10 cellular contexts compared by ENCODE assay signal in the genomic region with DNA sequence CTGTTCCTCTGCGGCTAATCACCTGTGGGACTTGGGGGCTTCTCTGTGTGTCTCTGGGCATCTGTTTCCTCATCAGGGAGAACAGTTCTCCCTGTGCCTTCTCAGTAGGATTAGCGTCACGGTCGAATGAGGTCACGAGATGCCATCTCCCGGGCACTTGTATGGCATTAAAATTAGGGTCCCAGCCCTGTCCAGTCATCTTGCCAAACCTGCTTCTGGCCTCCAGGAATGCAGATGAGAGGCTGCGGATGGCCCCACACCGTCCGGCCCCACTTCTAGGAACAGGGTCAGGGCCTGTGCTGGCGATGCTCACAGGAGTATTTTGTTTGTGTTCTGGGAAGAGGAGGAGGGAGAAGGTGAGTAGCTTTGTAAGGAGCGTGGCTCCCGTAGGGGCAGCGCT. TPM values are rescaled to one million over a fixed set of nuclear protein-coding genes. Genes with fewer than 3 reads are reported as not detected.
DNase-seq lines count a peak whose midpoint lies in the region; ATAC-seq and TF ChIP-seq lines count a peak whose summit lies in the region.
"Had no signal": no experiment of that assay in that cellular context is flagged by ENCODE, and none has a peak within 500 bp of the region (broad histone marks: within the 10 kb centered on the region; RNA-seq: fewer than 3 reads in every experiment).

No MANE protein-coding gene starts in this region.

- TF ChIP-seq EP300 in transverse colon (IDR thresholded peaks at IDR 0.05; ENCODE audit: low read depth), result peak; percentile 50

- WGBS in transverse colon (ENCODE audit: low coverage in 1 of 2), 2 donors, result 88 to 90% methylated on average over 5 to 12 of the region's 13 CpGs

- H3K9me3 ChIP-seq in mucosa of descending colon (no peaks in the 10 kb centered on the region), transverse colon (no peaks in the 10 kb centered on the region)

- peak overlapping the region; percentile 73 to 88 (median 83) for H3K27ac ChIP-seq in transverse colon
- H3K27ac ChIP-seq: SK-N-MC had no signal

- no peak for TF ChIP-seq CTCF in brain (conservative IDR thresholded peaks at IDR 0.05)
- no peak for TF ChIP-seq CTCF in mucosa of descending colon (IDR thresholded peaks at IDR 0.05)
- TF ChIP-seq CTCF in transverse colon (IDR thresholded peaks at IDR 0.05), result no peak

- H3K27ac Mint-ChIP-seq in brain, result peak overlapping the region; percentile 51 to 91 (median 63)

- H3K27me3 ChIP-seq in transverse colon, result no peaks in the 10 kb centered on the region

- H3K4me1 ChIP-seq in mucosa of descending colon (ENCODE audit: low read depth) (peaks cover 12% of the 10 kb centered on the region), transverse colon (peaks cover 17 to 27% (median 22%) of the 10 kb centered on the region in 4 donors)

- peak; percentile 43 for DNase-seq in activated effector memory CD4-positive, alpha-beta T cell treated with anti-CD3 and anti-CD28 coated beads, Interleukin-2, amount 50 U/mL, for 16 hours
- no peak for DNase-seq in activated effector memory CD4-positive, alpha-beta T cell treated with Interleukin-2 at 50 U/mL for 16 hours
- DNase-seq in mucosa of descending colon (peak in 2 of 3 donors; percentile 21 to 43), transverse colon (no peak), putamen (ENCODE audit: low spot score) (no peak), OCI-M2 (lab: John Stamatoyannopoulos, UW; ENCODE audit: unreplicated experiment) (no peak)
- DNase-seq in activated CD8-positive, alpha-beta memory T cell treated with anti-CD3 and anti-CD28 coated beads for 24 hours, result no peak

- ATAC-seq in mucosa of descending colon, result no peak

- intact Hi-C loops in mucosa of descending colon (cut with DNase I, micrococcal nuclease) (no loop called here), transverse colon (cut with DNase I; ENCODE audit: low total_unique reads) (loop anchor here (2.0 to 5.0 kb wide), 2 partner anchors 38 to 156 kb away; no protein-coding TSS in a partner anchor)

- in situ Hi-C loops in transverse colon (cut with MboI; ENCODE audit: low pct_ligation_motif_present in 1 of 4, low pct_unique_long_range_greater_than_20kb in 1 of 4, low sequenced_read_pairs in 3 of 4), result loop anchor here in 2 of 4 donors (25.0 kb wide), 1 partner anchor 168 kb away; no protein-coding TSS in a partner anchor

- H3K4me3 Mint-ChIP-seq in brain, result no peak overlapping the region

- H3K4me3 ChIP-seq in mucosa of descending colon (no peak overlapping the region), transverse colon (no peak overlapping the region)
- H3K4me3 ChIP-seq: SK-N-MC had no signal

- peaks cover 40% of the 10 kb centered on the region for H3K4me1 Mint-ChIP-seq in brain

- no peaks in the 10 kb centered on the region for H3K36me3 Mint-ChIP-seq in brain

- H3K27me3 Mint-ChIP-seq in brain, result peaks cover 11% of the 10 kb centered on the region

- peaks cover 0 to 3% (median 0%) of the 10 kb centered on the region in 5 experiments for H3K9me3 Mint-ChIP-seq in brain

- no peaks in the 10 kb centered on the region for H3K36me3 ChIP-seq in mucosa of descending colon (ENCODE audit: low read depth)
- H3K36me3 ChIP-seq in transverse colon, result no peaks in the 10 kb centered on the region

- no peak for TF ChIP-seq POLR2A in transverse colon (IDR thresholded peaks at IDR 0.05)

RNA-seq across cellular contexts. Expression of a gene that starts 58.5 kb away (rescaled TPM):
- not detected for polyA plus RNA-seq in brain (ENCODE audit: insufficient read depth, low read depth, low replicate concordance)
- total RNA-seq in mucosa of descending colon (not detected), transverse colon (not detected)
- total RNA-seq: HepG2 had no signal
- polyA plus RNA-seq: HepG2 had no signal

Comparison
In these comparisons a context has a peak if more than half of its experiments do, and no peak if none do; other contexts are left out.
1. DNase-seq: peak in activated effector memory CD4-positive, alpha-beta T cell treated with anti-CD3 and anti-CD28 coated beads, Interleukin-2, amount 50 U/mL, for 16 hours (single experiment) and mucosa of descending colon (2 of 3); none in activated effector memory CD4-positive, alpha-beta T cell treated with Interleukin-2 at 50 U/mL for 16 hours (single experiment), transverse colon (single experiment), putamen (single experiment), activated CD8-positive, alpha-beta memory T cell treated with anti-CD3 and anti-CD28 coated beads for 24 hours (single experiment) and OCI-M2 (single experiment).